In genomic region chr7:105650382-105650729, GRCh38 we compare ENCODE assay signal across 1 cellular context.
TF ChIP-seq lines count a peak whose summit lies in the region.

No MANE protein-coding gene starts in this region.

TF ChIP-seq in SK-N-SH treated with all-trans-retinoic acid at 6 μM for 48 hours, 23 proteins besides CTCF, POLR2A, EP300 and RAD21 (continued from another document):
- TF ChIP-seq TSHZ2 (CRISPR knock-in tag; IDR thresholded peaks at IDR 0.05) = no peak
- no peak for TF ChIP-seq RARB (CRISPR knock-in tag; IDR thresholded peaks at IDR 0.05)
- no peak for TF ChIP-seq BACH2 (CRISPR knock-in tag; IDR thresholded peaks at IDR 0.05; ENCODE audit: borderline replicate concordance)
- no peak for TF ChIP-seq TOX (CRISPR knock-in tag; IDR thresholded peaks at IDR 0.05; ENCODE audit: borderline replicate concordance)
TF ChIP-seq in SK-N-SH treated with all-trans-retinoic acid at 6 μM for 48 hours: peak in this region for 0.
